In the genomic region with DNA sequence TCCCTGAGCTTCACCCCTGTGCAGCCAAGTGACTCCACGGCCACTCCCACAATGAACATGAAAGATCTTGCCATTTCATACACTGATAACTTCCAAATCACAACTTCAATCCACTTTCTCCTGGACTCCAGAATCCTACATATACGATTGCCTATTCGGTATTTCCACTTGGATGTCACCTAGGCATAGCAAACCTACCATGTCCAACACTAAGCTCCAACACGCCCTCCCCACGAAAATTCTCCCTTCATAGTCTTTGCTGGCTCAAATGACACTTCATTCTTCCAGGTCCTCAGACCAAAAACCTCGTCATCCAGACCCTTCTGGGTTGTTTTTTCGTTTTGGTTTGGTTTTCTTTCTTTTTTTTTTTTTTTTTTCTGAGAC, we compare ENCODE assay signal across 8 cellular contexts. TPM values are rescaled to one million over a fixed set of nuclear protein-coding genes. Genes with fewer than 3 reads are reported as not detected.
A peak's percentile ranks its signal among the peaks of the same experiment; 100 is the strongest.
DNase-seq lines count a peak whose midpoint lies in the region; ATAC-seq and TF ChIP-seq lines count a peak whose summit lies in the region.

No MANE protein-coding gene starts in this region.

- no peaks in the 10 kb centered on the region for H3K79me2 ChIP-seq in neural cell (replicated peaks; ENCODE audit: insufficient read depth, low read length)

- no peak for TF ChIP-seq EP300 in neural cell (conservative IDR thresholded peaks at IDR 0.05; ENCODE audit: poor library complexity, severe bottlenecking)

- intact Hi-C loops in posterior vena cava (cut with DNase I): no loop called here

- H3K4me1 ChIP-seq in BE2C (no peaks in the 10 kb centered on the region), ectodermal cell (ENCODE audit: control insufficient read depth, insufficient read depth, low read length) (peaks cover 19% of the 10 kb centered on the region)

- H3K36me3 ChIP-seq in BE2C (no peaks in the 10 kb centered on the region), ectodermal cell (ENCODE audit: control insufficient read depth, insufficient read depth, low read length) (no peaks in the 10 kb centered on the region), neural cell (ENCODE audit: insufficient read depth, low read length) (no peaks in the 10 kb centered on the region)

- no peak for TF ChIP-seq RAD21 in neural cell (conservative IDR thresholded peaks at IDR 0.05)

- no peaks in the 10 kb centered on the region for H4K20me1 ChIP-seq in neural cell (ENCODE audit: insufficient read depth)

- H3K4me2 ChIP-seq in neural cell (ENCODE audit: low read length): peak overlapping the region; percentile 41

- H3K9me2 ChIP-seq in neural cell (ENCODE audit: insufficient read depth, low read length): no peaks in the 10 kb centered on the region

- DNase-seq in BE2C: no peak
- DNase-seq in NB4 (ENCODE audit: low read depth): no peak
- DNase-seq in activated gamma-delta T cell treated with Interleukin-2 at 50 U/mL for 16 hours: no peak
- DNase-seq in posterior vena cava (ENCODE audit: low spot score): no peak
- no peak for DNase-seq in occipital lobe (lab: John Stamatoyannopoulos, UW)

- peak overlapping the region; percentile 59 for H3K4me3 ChIP-seq in BE2C (ENCODE audit: low read depth, low read length)
- H3K4me3 ChIP-seq in NB4 (ENCODE audit: low read depth, low read length): peak overlapping the region; percentile 50
- H3K4me3 ChIP-seq in ectodermal cell (ENCODE audit: insufficient read depth, low read depth, low read length): peak overlapping the region; percentile 59
- H3K4me3 ChIP-seq in neural cell (ENCODE audit: low read length): peak overlapping the region; percentile 79

- H3K9me3 ChIP-seq in BE2C (no peaks in the 10 kb centered on the region), ectodermal cell (ENCODE audit: control insufficient read depth, low read length) (peaks cover 3% of the 10 kb centered on the region), neural cell (ENCODE audit: low read length) (no peaks in the 10 kb centered on the region)

- no peak for TF ChIP-seq CTCF in BE2C (IDR thresholded peaks at IDR 0.05; ENCODE audit: low read depth, low read length)
- no peak for TF ChIP-seq CTCF in NB4 (IDR thresholded peaks at IDR 0.05; ENCODE audit: low read depth, low read length)
- TF ChIP-seq CTCF in neural cell (IDR thresholded peaks at IDR 0.05; ENCODE audit: poor library complexity, severe bottlenecking): no peak

- 77 to 78% methylated on average over 5 to 7 of the region's 7 CpGs for WGBS in ectodermal cell, 2 experiments

- peak overlapping the region; percentile 89 for H2AFZ ChIP-seq in neural cell (ENCODE audit: low read depth, low read length)

- no peak for TF ChIP-seq POLR2A in NB4 (IDR thresholded peaks at IDR 0.05; ENCODE audit: extremely low read depth, insufficient read length)

- H3K9ac ChIP-seq in neural cell (ENCODE audit: low read length): peak overlapping the region; percentile 88

- H3K27me3 ChIP-seq in BE2C (peaks cover 24% of the 10 kb centered on the region), ectodermal cell (ENCODE audit: control insufficient read depth, insufficient read depth, low read length, poor library complexity, severe bottlenecking) (peaks cover 76% of the 10 kb centered on the region), neural cell (ENCODE audit: insufficient read depth, low read depth, low read length) (no peaks in the 10 kb centered on the region)

- H3F3A ChIP-seq in neural cell (ENCODE audit: insufficient read depth, low read length, poor library complexity, severe bottlenecking): peaks cover 9% of the 10 kb centered on the region

- no peak for ATAC-seq in HG03097 (IDR thresholded peaks at IDR 0.05; ENCODE audit: low FRiP score, unreplicated experiment)

- no peak overlapping the region for H3K27ac ChIP-seq in ectodermal cell (ENCODE audit: insufficient read depth, low read depth, low read length, poor library complexity, severe bottlenecking)
- peak overlapping the region; percentile 88 for H3K27ac ChIP-seq in neural cell (ENCODE audit: low read length)

TF ChIP-seq in neural cell, 6 proteins besides CTCF, POLR2A, EP300 and RAD21:
- TF ChIP-seq MXI1 (conservative IDR thresholded peaks at IDR 0.05; ENCODE audit: poor library complexity, severe bottlenecking): no peak
- TF ChIP-seq, protein P1, sequence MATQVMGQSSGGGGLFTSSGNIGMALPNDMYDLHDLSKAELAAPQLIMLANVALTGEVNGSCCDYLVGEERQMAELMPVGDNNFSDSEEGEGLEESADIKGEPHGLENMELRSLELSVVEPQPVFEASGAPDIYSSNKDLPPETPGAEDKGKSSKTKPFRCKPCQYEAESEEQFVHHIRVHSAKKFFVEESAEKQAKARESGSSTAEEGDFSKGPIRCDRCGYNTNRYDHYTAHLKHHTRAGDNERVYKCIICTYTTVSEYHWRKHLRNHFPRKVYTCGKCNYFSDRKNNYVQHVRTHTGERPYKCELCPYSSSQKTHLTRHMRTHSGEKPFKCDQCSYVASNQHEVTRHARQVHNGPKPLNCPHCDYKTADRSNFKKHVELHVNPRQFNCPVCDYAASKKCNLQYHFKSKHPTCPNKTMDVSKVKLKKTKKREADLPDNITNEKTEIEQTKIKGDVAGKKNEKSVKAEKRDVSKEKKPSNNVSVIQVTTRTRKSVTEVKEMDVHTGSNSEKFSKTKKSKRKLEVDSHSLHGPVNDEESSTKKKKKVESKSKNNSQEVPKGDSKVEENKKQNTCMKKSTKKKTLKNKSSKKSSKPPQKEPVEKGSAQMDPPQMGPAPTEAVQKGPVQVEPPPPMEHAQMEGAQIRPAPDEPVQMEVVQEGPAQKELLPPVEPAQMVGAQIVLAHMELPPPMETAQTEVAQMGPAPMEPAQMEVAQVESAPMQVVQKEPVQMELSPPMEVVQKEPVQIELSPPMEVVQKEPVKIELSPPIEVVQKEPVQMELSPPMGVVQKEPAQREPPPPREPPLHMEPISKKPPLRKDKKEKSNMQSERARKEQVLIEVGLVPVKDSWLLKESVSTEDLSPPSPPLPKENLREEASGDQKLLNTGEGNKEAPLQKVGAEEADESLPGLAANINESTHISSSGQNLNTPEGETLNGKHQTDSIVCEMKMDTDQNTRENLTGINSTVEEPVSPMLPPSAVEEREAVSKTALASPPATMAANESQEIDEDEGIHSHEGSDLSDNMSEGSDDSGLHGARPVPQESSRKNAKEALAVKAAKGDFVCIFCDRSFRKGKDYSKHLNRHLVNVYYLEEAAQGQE (IDR thresholded peaks at IDR 0.05; ENCODE audit: borderline replicate concordance): no peak
TF ChIP-seq in neural cell: peak in this region for 0.

RNA-seq across cellular contexts. Expression of gene GLTPD2, which starts 1.9 kb away (rescaled TPM):
- polyA plus RNA-seq in BE2C (2012; ENCODE audit: insufficient read depth, insufficient read length, low read depth): 0.99 TPM
- polyA plus RNA-seq in ectodermal cell (2013, experiment 1 of 4): not detected
- polyA plus RNA-seq in ectodermal cell (2013, experiment 2 of 4): not detected
- polyA plus RNA-seq in ectodermal cell (2013, experiment 3 of 4): not detected
- polyA plus RNA-seq in ectodermal cell (2013, experiment 4 of 4): not detected
- polyA plus RNA-seq in neural cell: 2.6 TPM in 1 of 2 replicates, not detected in the other
- not detected in 2 replicates for polyA minus RNA-seq in neural cell
- total RNA-seq in posterior vena cava: not detected
- total RNA-seq in occipital lobe: not detected

RNA-seq across cellular contexts. Expression of gene VMO1, which starts 4.5 kb away (rescaled TPM):
- polyA plus RNA-seq in BE2C (2012; ENCODE audit: insufficient read depth, insufficient read length, low read depth): not detected
- polyA plus RNA-seq in ectodermal cell (2013, experiment 1 of 4): not detected
- polyA plus RNA-seq in ectodermal cell (2013, experiment 2 of 4): 1.1 TPM
- polyA plus RNA-seq in ectodermal cell (2013, experiment 3 of 4): 1.1 TPM
- polyA plus RNA-seq in ectodermal cell (2013, experiment 4 of 4): 0.93 TPM
- 1.6 TPM in 1 of 2 replicates, not detected in the other for polyA plus RNA-seq in neural cell
- not detected in 2 replicates for polyA minus RNA-seq in neural cell
- total RNA-seq in posterior vena cava (1 to 10 TPM; 2.1 to 3.4 TPM), occipital lobe (0.62 TPM)

RNA-seq across cellular contexts. Expression of gene PSMB6, which starts 5.3 kb away (rescaled TPM):
- 203 TPM for polyA plus RNA-seq in BE2C (2012; ENCODE audit: insufficient read depth, insufficient read length, low read depth)
- 228 TPM for polyA plus RNA-seq in ectodermal cell (2013, experiment 1 of 4)
- polyA plus RNA-seq in ectodermal cell (2013, experiment 2 of 4): 234 TPM
- polyA plus RNA-seq in ectodermal cell (2013, experiment 3 of 4): 197 TPM
- polyA plus RNA-seq in ectodermal cell (2013, experiment 4 of 4): 220 TPM
- 175 and 194 TPM in 2 replicates for polyA plus RNA-seq in neural cell
- 66.8 and 67.7 TPM in 2 replicates for polyA minus RNA-seq in neural cell
- total RNA-seq in posterior vena cava (100 to 1,000 TPM in 1 of 2 donors, 10 to 100 TPM in 1; 87.5 to 103 TPM), occipital lobe (64.4 TPM)

RNA-seq across cellular contexts. Expression of gene PLD2, which starts 16.3 kb away (rescaled TPM):
- 4.6 TPM for polyA plus RNA-seq in BE2C (2012; ENCODE audit: insufficient read depth, insufficient read length, low read depth)
- polyA plus RNA-seq in ectodermal cell (2013, experiment 1 of 4): 53.5 TPM
- polyA plus RNA-seq in ectodermal cell (2013, experiment 2 of 4): 60.4 TPM
- polyA plus RNA-seq in ectodermal cell (2013, experiment 3 of 4): 38.1 TPM
- 40.8 TPM for polyA plus RNA-seq in ectodermal cell (2013, experiment 4 of 4)
- polyA plus RNA-seq in neural cell: 2.0 and 3.9 TPM in 2 replicates
- polyA minus RNA-seq in neural cell: 2.7 and 4.2 TPM in 2 replicates
- 10 to 100 TPM; 22.2 to 30.3 TPM for total RNA-seq in posterior vena cava
- 6.1 TPM for total RNA-seq in occipital lobe
